ENCODE assay signal across 10 cellular contexts in the genomic region with DNA sequence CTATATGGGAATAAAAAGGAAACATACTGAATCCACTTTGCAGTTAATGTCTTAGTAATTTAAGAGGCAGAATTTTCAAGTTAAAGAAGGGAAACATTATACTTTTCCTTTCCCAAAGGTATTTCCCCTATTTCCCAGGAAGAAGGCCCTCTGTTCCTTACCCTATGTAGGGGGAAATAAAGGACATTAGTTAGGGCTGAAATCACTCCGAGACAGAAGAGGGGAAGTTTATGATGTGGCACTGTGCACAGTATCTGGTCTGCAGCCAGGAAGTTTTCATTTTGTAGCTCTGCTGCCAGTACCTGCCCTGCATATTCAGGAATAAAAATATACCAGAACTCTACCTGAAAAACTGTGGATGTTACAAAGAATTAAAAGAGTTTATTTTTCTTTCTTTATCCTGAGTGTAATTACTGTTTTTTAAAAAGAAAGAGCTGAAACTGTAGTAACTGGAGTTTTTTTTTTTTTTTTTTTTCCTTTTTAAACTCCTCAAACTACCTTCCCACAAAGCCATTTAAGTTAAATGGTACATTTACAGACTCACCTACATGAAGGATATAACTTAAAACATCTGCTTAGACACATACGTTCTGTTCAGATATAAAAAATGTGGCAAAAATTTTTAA. TPM values are rescaled to one million over a fixed set of nuclear protein-coding genes. Genes with fewer than 3 reads are reported as not detected.
DNase-seq lines count a peak whose midpoint lies in the region; ATAC-seq, FAIRE-seq and TF ChIP-seq lines count a peak whose summit lies in the region.
"Had no signal": no experiment of that assay in that cellular context is flagged by ENCODE, and none has a peak within 500 bp of the region (broad histone marks: within the 10 kb centered on the region; RNA-seq: fewer than 3 reads in every experiment).

No MANE protein-coding gene starts in this region.

- POLR2A ChIA-PET in SK-N-SH (lab: Yijun Ruan, JAX) (no interaction called here), endothelial cell of umbilical vein (lab: Charles Lee) (interaction anchor here (0.8 kb wide), 1 partner anchor 14 kb away, joined by 4 read pairs; no protein-coding TSS in a partner anchor)
- POLR2A ChIA-PET in activated CD4-positive, alpha-beta T cell treated with anti-CD3 and anti-CD28 coated beads, Interleukin-2, amount 10 ng/mL, durations not matched to agents 7 days and 5 days (lab: Charles Lee) = no interaction called here

- H3K9me3 ChIP-seq in SK-N-SH = no peaks in the 10 kb centered on the region
- no peaks in the 10 kb centered on the region for H3K9me3 ChIP-seq in MG63
- no peaks in the 10 kb centered on the region for H3K9me3 ChIP-seq in endothelial cell of umbilical vein (replicated peaks; ENCODE audit: control insufficient read depth, insufficient read depth, low read length)
- H3K9me3 ChIP-seq in transverse colon = no peaks in the 10 kb centered on the region
- H3K9me3 ChIP-seq: HAP-1 had no signal

- no peak for TF ChIP-seq RAD21 in SK-N-SH (IDR thresholded peaks at IDR 0.05; ENCODE audit: low read length)

- H2AFZ ChIP-seq in SK-N-SH (ENCODE audit: low read depth) = no peak overlapping the region; the same call in 1 of the 2 replicates
- H2AFZ ChIP-seq in endothelial cell of umbilical vein (ENCODE audit: low read depth, low read length) = peak overlapping the region; percentile 84

- no peaks in the 10 kb centered on the region for H3F3A ChIP-seq in SK-N-SH (replicated peaks; ENCODE audit: insufficient read depth)

- no peak overlapping the region for H3K9ac ChIP-seq in SK-N-SH
- H3K9ac ChIP-seq in endothelial cell of umbilical vein (replicated peaks; ENCODE audit: extremely low read depth, insufficient read depth, low read length) = peak overlapping the region; percentile 51

- no peaks in the 10 kb centered on the region for H3K27me3 ChIP-seq in SK-N-SH (ENCODE audit: insufficient read depth)
- no peaks in the 10 kb centered on the region for H3K27me3 ChIP-seq in MG63
- no peaks in the 10 kb centered on the region for H3K27me3 ChIP-seq in endothelial cell of umbilical vein (ENCODE audit: control insufficient read depth in 2 of 2, insufficient read depth in 2 of 2, low read length in 2 of 2)
- H3K27me3 ChIP-seq in transverse colon = no peaks in the 10 kb centered on the region

- peak; percentile 18 for TF ChIP-seq POLR2A in endothelial cell of umbilical vein (IDR thresholded peaks at IDR 0.05; ENCODE audit: low read depth, low read length)
- TF ChIP-seq POLR2A in transverse colon (IDR thresholded peaks at IDR 0.05) = no peak

- in situ Hi-C loops in transverse colon (cut with MboI; ENCODE audit: low pct_ligation_motif_present in 1 of 4, low pct_unique_long_range_greater_than_20kb in 1 of 4, low sequenced_read_pairs in 3 of 4) = loop anchor here in 1 of 4 donors (25.0 kb wide), 1 partner anchor 138 kb away; no protein-coding TSS in a partner anchor

- H4K20me1 ChIP-seq in SK-N-SH (ENCODE audit: insufficient read depth) = no peaks in the 10 kb centered on the region
- H4K20me1 ChIP-seq in endothelial cell of umbilical vein (replicated peaks; ENCODE audit: control insufficient read depth, extremely low read depth, insufficient read depth, low read length) = no peaks in the 10 kb centered on the region

- no peak overlapping the region for H3K27ac ChIP-seq in SK-N-SH (ENCODE audit: low read depth in 2 of 2, low read length in 1 of 2)
- peak overlapping the region; percentile 65 for H3K27ac ChIP-seq in endothelial cell of umbilical vein (ENCODE audit: insufficient read depth, low read depth, low read length)
- H3K27ac ChIP-seq in transverse colon = peak overlapping the region; percentile 21 to 62 (median 27)

- WGBS in SK-N-SH (ENCODE audit: low lambda C conversion rate) = 60% methylated on average over 2 of the region's 2 CpGs
- 30% methylated on average over 2 of the region's 2 CpGs for WGBS in transverse colon (ENCODE audit: low coverage in 1 of 2), 2 donors

- no peak overlapping the region for H3K27ac Mint-ChIP-seq in activated CD4-positive, alpha-beta T cell treated with anti-CD3 and anti-CD28 coated beads, Interleukin-2, amount 10 ng/mL, durations not matched to agents 7 days and 5 days
- H3K27ac Mint-ChIP-seq: nephron had no signal

- intact Hi-C loops in endothelial cell of umbilical vein (cut with micrococcal nuclease) = loop anchor here (2.0 kb wide), 1 partner anchor 29 kb away; no protein-coding TSS in a partner anchor
- intact Hi-C loops in transverse colon (cut with DNase I; ENCODE audit: low total_unique reads) = loop anchor here (5.0 kb wide), 1 partner anchor 38 kb away; no protein-coding TSS in a partner anchor

- TF ChIP-seq EP300 in SK-N-SH (IDR thresholded peaks at IDR 0.05; ENCODE audit: borderline replicate concordance in 1 of 2, low read depth in 1 of 2, low read length in 1 of 2) (no peak), transverse colon (IDR thresholded peaks at IDR 0.05; ENCODE audit: low read depth) (no peak)

- FAIRE-seq in endothelial cell of umbilical vein (lab: Jason Lieb, UNC) = peak; percentile 49

- BruUV-seq in endothelial cell of umbilical vein (replicated peaks; lab: Mats Ljungman, UMichigan) = no TSS peak

- DNase-seq in SK-N-SH = no peak
- peak; percentile 71 for DNase-seq in MG63
- peak; percentile 62 for DNase-seq in endothelial cell of umbilical vein (ENCODE audit: low read depth, low spot score)
- DNase-seq in transverse colon = no peak
- no peak for DNase-seq in effector CD4-positive, alpha-beta T cell
- no peak for DNase-seq in activated CD4-positive, alpha-beta T cell treated with anti-CD3 and anti-CD28 coated beads, Interleukin-2, amount 10 ng/mL, durations not matched to agents 7 days and 5 days

- no peak overlapping the region for H3K4me3 Mint-ChIP-seq in activated CD4-positive, alpha-beta T cell treated with anti-CD3 and anti-CD28 coated beads, Interleukin-2, amount 10 ng/mL, durations not matched to agents 7 days and 5 days
- H3K4me3 Mint-ChIP-seq: nephron had no signal

- dilution Hi-C loops in endothelial cell of umbilical vein (cut with MboI; ENCODE audit: extremely low pct_ligation_motif_present, low sequenced_read_pairs) = no loop called here

- CTCF ChIA-PET in SK-N-SH (lab: Yijun Ruan, JAX) = interaction anchor here (0.7 kb wide), 1 partner anchor 147 kb away, joined by 4 read pairs; no protein-coding TSS in a partner anchor
- CTCF ChIA-PET in endothelial cell of umbilical vein (lab: Charles Lee) = interaction anchor here (0.7 to 2.2 kb wide), 6 partner anchors 11 to 1390 kb away, joined by 3 to 28 read pairs (median 4); no protein-coding TSS in a partner anchor
- CTCF ChIA-PET in activated CD4-positive, alpha-beta T cell treated with anti-CD3 and anti-CD28 coated beads, Interleukin-2, amount 10 ng/mL, durations not matched to agents 7 days and 5 days (lab: Charles Lee) = no interaction called here

- no peak for TF ChIP-seq CTCF in SK-N-SH (IDR thresholded peaks at IDR 0.05)
- TF ChIP-seq CTCF in endothelial cell of umbilical vein (IDR thresholded peaks at IDR 0.05; ENCODE audit: extremely low read depth in 1 of 2, insufficient read depth in 1 of 2, low read depth in 1 of 2, low read length in 2 of 2) = no peak
- no peak for TF ChIP-seq CTCF in transverse colon (IDR thresholded peaks at IDR 0.05)

- no peak overlapping the region for H3K4me3 ChIP-seq in SK-N-SH (ENCODE audit: low read depth in 2 of 2, low read length in 1 of 2)
- H3K4me3 ChIP-seq in MG63 = peak overlapping the region; percentile 18
- peak overlapping the region in 1 of 3 experiments; percentile 30 for H3K4me3 ChIP-seq in endothelial cell of umbilical vein (replicated peaks in 1 of 3; ENCODE audit: insufficient read depth in 1 of 3, low read depth in 1 of 3, low read length in 3 of 3)
- no peak overlapping the region for H3K4me3 ChIP-seq in transverse colon
- H3K4me3 ChIP-seq: HAP-1 had no signal

- no peaks in the 10 kb centered on the region for H3K9me1 ChIP-seq in endothelial cell of umbilical vein (replicated peaks; ENCODE audit: control insufficient read depth, extremely low read depth, insufficient read depth, low read length)

- no peaks in the 10 kb centered on the region for H3K4me1 Mint-ChIP-seq in activated CD4-positive, alpha-beta T cell treated with anti-CD3 and anti-CD28 coated beads, Interleukin-2, amount 10 ng/mL, durations not matched to agents 7 days and 5 days

- no peaks in the 10 kb centered on the region for H3K9me2 ChIP-seq in SK-N-SH

- H3K4me1 ChIP-seq in SK-N-SH (ENCODE audit: control insufficient read depth in 1 of 2, insufficient read depth in 2 of 2, low read depth in 1 of 2, low read length in 1 of 2) (peaks cover 0 to 5% of the 10 kb centered on the region in 2 experiments; a peak in 1 of 4 replicates), endothelial cell of umbilical vein (ENCODE audit: control insufficient read depth, extremely low read depth, insufficient read depth, low read length) (peaks cover 44% of the 10 kb centered on the region), transverse colon (peaks cover 6 to 56% (median 31%) of the 10 kb centered on the region in 4 donors)

- H3K79me2 ChIP-seq in SK-N-SH (ENCODE audit: insufficient read depth) (no peaks in the 10 kb centered on the region), endothelial cell of umbilical vein (ENCODE audit: control insufficient read depth, insufficient read depth, low read length) (peaks cover 47% of the 10 kb centered on the region)

- ATAC-seq in SK-N-SH treated with all-trans-retinoic acid at 6 μM for 48 hours = peak; percentile 59; the same call in 2 of the 3 replicates
- ATAC-seq in GM21528 (IDR thresholded peaks at IDR 0.05; ENCODE audit: low FRiP score, unreplicated experiment) = no peak

- H3K27me3 Mint-ChIP-seq in activated CD4-positive, alpha-beta T cell treated with anti-CD3 and anti-CD28 coated beads, Interleukin-2, amount 10 ng/mL, durations not matched to agents 7 days and 5 days = peaks cover 23% of the 10 kb centered on the region

- H3K9me3 Mint-ChIP-seq in activated CD4-positive, alpha-beta T cell treated with anti-CD3 and anti-CD28 coated beads, Interleukin-2, amount 10 ng/mL, durations not matched to agents 7 days and 5 days = no peaks in the 10 kb centered on the region
- H3K9me3 Mint-ChIP-seq: nephron had no signal

- no peaks in the 10 kb centered on the region for H3K36me3 Mint-ChIP-seq in activated CD4-positive, alpha-beta T cell treated with anti-CD3 and anti-CD28 coated beads, Interleukin-2, amount 10 ng/mL, durations not matched to agents 7 days and 5 days (ENCODE audit: low read depth)

- no peak overlapping the region for H3K4me2 ChIP-seq in SK-N-SH
- H3K4me2 ChIP-seq in endothelial cell of umbilical vein (ENCODE audit: insufficient read depth, low read length) = peak overlapping the region; percentile 74

- H3K36me3 ChIP-seq in SK-N-SH (replicated peaks in 1 of 2; ENCODE audit: control insufficient read depth in 1 of 2, insufficient read depth in 2 of 2, low read length in 1 of 2) = no peaks in the 10 kb centered on the region
- H3K36me3 ChIP-seq in MG63 = no peaks in the 10 kb centered on the region
- peaks cover 2 to 3% of the 10 kb centered on the region in 2 experiments for H3K36me3 ChIP-seq in endothelial cell of umbilical vein (ENCODE audit: control insufficient read depth in 2 of 2, extremely low read depth in 1 of 2, insufficient read depth in 2 of 2, low read length in 2 of 2)
- no peaks in the 10 kb centered on the region for H3K36me3 ChIP-seq in transverse colon
- H3K36me3 ChIP-seq: HAP-1 had no signal

RNA-seq across cellular contexts. Expression of a gene that starts 7.3 kb away (rescaled TPM):
- 0.93 and 1.2 TPM in 2 replicates for polyA plus RNA-seq in SK-N-SH (2012; rRNA removed)
- 1.4 and 1.6 TPM in 2 replicates for polyA plus RNA-seq in SK-N-SH (2012; cell fraction: cytosol; rRNA removed)
- polyA plus RNA-seq in SK-N-SH (2012; cell fraction: nucleus; rRNA removed) = 1.0 and 1.2 TPM in 2 replicates
- 9.5 and 16.0 TPM in 2 replicates for total RNA-seq in MG63 (2014; rRNA removed; shearing (Covaris generic); ENCODE audit: low replicate concordance)
- total RNA-seq in endothelial cell of umbilical vein = 58.3 and 67.7 TPM in 2 replicates
- polyA plus RNA-seq in endothelial cell of umbilical vein = 16.1 and 21.2 TPM in 2 replicates
- polyA plus RNA-seq in endothelial cell of umbilical vein (2011; cell fraction: cytosol; rRNA removed) = 13.3 and 14.3 TPM in 2 replicates
- polyA plus RNA-seq in endothelial cell of umbilical vein (2011; cell fraction: nucleus; rRNA removed) = 25.1 and 28.5 TPM in 2 replicates
- polyA plus RNA-seq in endothelial cell of umbilical vein (2012) = 15.1 and 19.4 TPM in 2 replicates
- 73.3 and 86.9 TPM in 2 replicates for polyA minus RNA-seq in endothelial cell of umbilical vein
- not detected for polyA minus RNA-seq in endothelial cell of umbilical vein (2011; cell fraction: cytosol; rRNA and poly(A)+ RNA removed)
- 155 and 171 TPM in 2 replicates for polyA minus RNA-seq in endothelial cell of umbilical vein (2011; cell fraction: nucleus; rRNA and poly(A)+ RNA removed)
- total RNA-seq in transverse colon = 10 to 100 TPM; 17.3 to 58.0 (median 23.5) TPM
- total RNA-seq in activated CD4-positive, alpha-beta T cell treated with anti-CD3 and anti-CD28 coated beads, Interleukin-2, amount 10 ng/mL, durations not matched to agents 7 days and 5 days = under 1 TPM; 0.10 to 0.17 TPM

Comparison
In these comparisons a context has a peak if more than half of its experiments do, and no peak if none do; other contexts are left out.
1. DNase-seq: peak in MG63 (single experiment) and endothelial cell of umbilical vein (single experiment); none in SK-N-SH (single experiment), transverse colon (single experiment), effector CD4-positive, alpha-beta T cell (single experiment) and activated CD4-positive, alpha-beta T cell treated with anti-CD3 and anti-CD28 coated beads, Interleukin-2, amount 10 ng/mL, durations not matched to agents 7 days and 5 days (single experiment).
2. H3K27ac ChIP-seq: peak in endothelial cell of umbilical vein (single experiment) and transverse colon (4 of 4); none in SK-N-SH (0 of 2).